Comparison of ENCODE assay signal across 8 cellular contexts in the genomic region with DNA sequence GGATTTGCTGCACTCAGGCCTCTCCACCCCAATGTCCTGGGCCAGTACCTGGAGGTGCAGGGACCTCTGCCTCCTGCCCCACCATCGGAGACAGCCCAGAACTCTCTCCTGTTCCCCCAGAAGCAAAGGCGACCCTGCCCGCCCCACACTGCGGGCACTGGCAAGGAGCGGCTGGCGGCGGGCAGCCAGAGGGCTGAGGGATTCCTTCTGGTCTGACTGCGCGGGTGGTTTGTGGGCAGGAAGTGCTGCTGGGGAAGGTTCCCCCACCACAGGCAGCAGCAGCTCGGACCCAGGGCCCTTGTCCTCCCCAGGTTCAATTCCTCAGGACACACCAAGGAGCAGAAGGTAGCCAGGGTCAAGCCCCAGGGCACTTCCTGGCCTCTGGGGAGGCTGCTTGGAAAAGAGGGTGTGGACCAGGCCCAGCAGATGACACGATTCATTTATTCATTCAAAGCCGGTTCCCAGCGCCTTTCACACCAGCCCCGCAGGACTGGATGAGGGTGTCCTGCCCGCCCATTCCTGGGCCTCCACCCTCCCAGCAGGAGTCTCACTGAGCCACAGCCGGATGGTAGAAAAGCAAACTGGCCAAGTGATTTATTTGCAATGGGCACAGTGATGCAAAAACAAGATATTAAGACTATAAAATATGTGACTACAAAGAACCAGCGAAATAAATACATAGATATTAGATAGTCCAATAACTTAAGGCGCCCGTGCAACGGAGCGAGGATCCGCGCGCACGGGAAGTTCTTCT. TPM values are rescaled to one million over a fixed set of nuclear protein-coding genes. Genes with fewer than 3 reads are reported as not detected.
DNase-seq lines count a peak whose midpoint lies in the region; TF ChIP-seq lines count a peak whose summit lies in the region.

No MANE protein-coding gene starts in this region.

- WGBS in mammary epithelial cell (ENCODE audit: low coverage, missing lambda C conversion rate): 10% methylated on average over 16 of the region's 25 CpGs

- peak overlapping the region; percentile 88 to 95 (median 92) for H3K4me3 ChIP-seq in mammary epithelial cell (replicated peaks in 1 of 3; ENCODE audit: insufficient read depth in 1 of 3, low read depth in 2 of 3, low read length in 3 of 3)

- in situ Hi-C loops in mammary epithelial cell (cut with MboI; ENCODE audit: low sequenced_read_pairs in 2 of 2): no loop called here

- peak overlapping the region; percentile 75 for H3K9ac ChIP-seq in mammary epithelial cell (ENCODE audit: insufficient read depth, low read length)

- CTCF ChIA-PET in mammary epithelial cell (lab: Charles Lee; ENCODE audit: low non-redundant PET): no interaction called here

- no peak for TF ChIP-seq CTCF in mammary epithelial cell (conservative IDR thresholded peaks at IDR 0.05 in 1 of 2, IDR thresholded peaks at IDR 0.05 in 1 of 2; ENCODE audit: extremely low read depth in 1 of 2, insufficient read depth in 1 of 2, low read depth in 1 of 2, low read length in 2 of 2)

- no peaks in the 10 kb centered on the region for H3K9me3 ChIP-seq in mammary epithelial cell (replicated peaks; ENCODE audit: insufficient read depth, low read length)

- H3K4me1 ChIP-seq in mammary epithelial cell (ENCODE audit: insufficient read depth, low read length): peaks cover 52% of the 10 kb centered on the region

- BruUV-seq in mammary epithelial cell (replicated peaks; lab: Mats Ljungman, UMichigan): no TSS peak

- H3K27ac ChIP-seq in mammary epithelial cell (ENCODE audit: insufficient read depth, low read depth, low read length) (peak overlapping the region; percentile 69), substantia nigra (ENCODE audit: low read depth, low read length, poor library complexity, severe bottlenecking) (no peak overlapping the region)

- no peaks in the 10 kb centered on the region for H3K27me3 ChIP-seq in mammary epithelial cell (ENCODE audit: insufficient read depth, low read length)

- dilution Hi-C loops in mammary epithelial cell (cut with HindIII; ENCODE audit: low sequenced_read_pairs): no loop called here

- no peaks in the 10 kb centered on the region for H4K20me1 ChIP-seq in mammary epithelial cell (ENCODE audit: insufficient read depth, low read length)

- H3K36me3 ChIP-seq in mammary epithelial cell (ENCODE audit: insufficient read depth, low read length): peaks cover 6% of the 10 kb centered on the region

- peak overlapping the region; percentile 90 for H3K4me2 ChIP-seq in mammary epithelial cell (ENCODE audit: insufficient read depth, low read depth, low read length)

- DNase-seq in AG08395 (ENCODE audit: low spot score) (peak; percentile 48), HuH-7 (ENCODE audit: low spot score) (peak; percentile 59), mammary epithelial cell (peak; percentile 48), left kidney (ENCODE audit: low read depth, low spot score) (peak; percentile 19), DMS79 treated with DMSO at 0.1 percent for 48 hours (lab: John Stamatoyannopoulos, UW) (no peak), substantia nigra (lab: John Stamatoyannopoulos, UW) (no peak), occipital lobe (lab: John Stamatoyannopoulos, UW) (no peak)
- DNase-seq in activated CD4-positive, CD25-positive, alpha-beta regulatory T cell (lab: John Stamatoyannopoulos, UW): no peak

- H3K79me2 ChIP-seq in mammary epithelial cell (ENCODE audit: insufficient read depth, low read length): peaks cover 30% of the 10 kb centered on the region

- intact Hi-C loops in mammary epithelial cell (cut with micrococcal nuclease): loop anchor here (1.0 kb wide), 1 partner anchor 16 kb away; no protein-coding TSS in a partner anchor

- H2AFZ ChIP-seq in mammary epithelial cell (ENCODE audit: low read depth, low read length): no peak overlapping the region

RNA-seq across cellular contexts. Expression of a gene that starts 1.2 kb away (rescaled TPM):
- total RNA-seq in mammary epithelial cell: 100 to 1,000 TPM in 1 of 2 donors, 1 to 10 TPM in 1; 9.5 to 164 TPM
- 81.0 TPM for polyA plus RNA-seq in mammary epithelial cell
- 23.0 TPM for polyA minus RNA-seq in mammary epithelial cell
- not detected for total RNA-seq in occipital lobe

RNA-seq across cellular contexts. Expression of a gene that starts 42.5 kb away (rescaled TPM):
- total RNA-seq in mammary epithelial cell (under 1 TPM; 0.38 to 0.50 TPM), occipital lobe (34.5 TPM)
- polyA plus RNA-seq in mammary epithelial cell: 0.08 TPM
- not detected for polyA minus RNA-seq in mammary epithelial cell

Comparison
In these comparisons a context has a peak if more than half of its experiments do, and no peak if none do; other contexts are left out.
1. DNase-seq: peak in AG08395 (single experiment), HuH-7 (single experiment), mammary epithelial cell (single experiment) and left kidney (single experiment); none in DMS79 treated with DMSO at 0.1 percent for 48 hours (single experiment), substantia nigra (0 of 49), activated CD4-positive, CD25-positive, alpha-beta regulatory T cell (0 of 4) and occipital lobe (single experiment).
2. RNA of a gene that starts 1.2 kb away (total RNA-seq): 9.5 to 164 TPM in mammary epithelial cell; not detected in occipital lobe (single experiment); every median in the first group is over 10 times any median in the second.
3. RNA of a gene that starts 42.5 kb away (total RNA-seq): 34.5 TPM in occipital lobe (single experiment); 0.38 to 0.50 TPM in mammary epithelial cell; every median in the first group is over 10 times any median in the second.